ENCODE assay signal across 9 cellular contexts in genomic region chr10:69413221-69413865, GRCh38. TPM values are rescaled to one million over a fixed set of nuclear protein-coding genes. Genes with fewer than 3 reads are reported as not detected.
DNase-seq lines count a peak whose midpoint lies in the region; ATAC-seq, FAIRE-seq and TF ChIP-seq lines count a peak whose summit lies in the region.
"Had no signal": no experiment of that assay in that cellular context is flagged by ENCODE, and none has a peak within 500 bp of the region (broad histone marks: within the 10 kb centered on the region; RNA-seq: fewer than 3 reads in every experiment).

No MANE protein-coding gene starts in this region.

- no peak overlapping the region for H2AFZ ChIP-seq in SK-N-SH (ENCODE audit: low read depth)
- 0 out of 2 replicates have a peak overlapping the region, but pooled peaks have one; percentile 25 for H2AFZ ChIP-seq in H1 (ENCODE audit: low read length)

- H3K14ac ChIP-seq in H1 (ENCODE audit: insufficient read length), result no peak overlapping the region

- no peak overlapping the region for H3K18ac ChIP-seq in H1 (ENCODE audit: extremely low read depth, low read length)

- no peak overlapping the region for H2BK120ac ChIP-seq in H1 (replicated peaks; ENCODE audit: low read depth, low read length)

- H3K36me3 ChIP-seq in SK-N-SH (replicated peaks in 1 of 2; ENCODE audit: control insufficient read depth in 1 of 2, insufficient read depth in 2 of 2, low read length in 1 of 2) (no peaks in the 10 kb centered on the region), H1 (ENCODE audit: control insufficient read depth in 2 of 4, insufficient read depth in 4 of 4, low read length in 3 of 4) (no peaks in the 10 kb centered on the region), lung (ENCODE audit: control insufficient read depth in 2 of 2, insufficient read depth in 2 of 2, low read length in 2 of 2) (no peaks in the 10 kb centered on the region), upper lobe of right lung (no peaks in the 10 kb centered on the region)
- H3K36me3 ChIP-seq: pancreas had no signal

- no peak overlapping the region for H4K5ac ChIP-seq in H1 (ENCODE audit: insufficient read length, low read depth, low read length)

- 0 out of 2 replicates have a peak overlapping the region, but pooled peaks have one; percentile 70 for H2AK5ac ChIP-seq in H1 (ENCODE audit: low read depth, low read length)

- H3K79me2 ChIP-seq in SK-N-SH (ENCODE audit: insufficient read depth), result no peaks in the 10 kb centered on the region
- no peaks in the 10 kb centered on the region for H3K79me2 ChIP-seq in H1 (ENCODE audit: control insufficient read depth in 1 of 2, insufficient read depth in 2 of 2, low read length in 2 of 2)

- H3K23me2 ChIP-seq in H1 (ENCODE audit: low read depth, low read length), result no peaks in the 10 kb centered on the region

- no peak overlapping the region for H3K4ac ChIP-seq in H1 (replicated peaks; ENCODE audit: insufficient read length, low read depth, low read length)

- POLR2A ChIA-PET in SK-N-SH (lab: Yijun Ruan, JAX), result no interaction called here
- POLR2A ChIA-PET in H1 (lab: Charles Lee; ENCODE audit: partially characterized antibody), result interaction anchor here (0.6 to 1.7 kb wide), 2 partner anchors 35 to 255 kb away, joined by 3 to 5 read pairs; no protein-coding TSS in a partner anchor

- TF ChIP-seq EP300 in SK-N-SH (IDR thresholded peaks at IDR 0.05; ENCODE audit: borderline replicate concordance in 1 of 2, low read depth in 1 of 2, low read length in 1 of 2) (no peak), H1 (IDR thresholded peaks at IDR 0.05; ENCODE audit: borderline replicate concordance in 1 of 2, low read depth in 2 of 2, low read length in 2 of 2) (peak in 1 of 2 experiments; percentile 38; a peak in 1 of 3 replicates)

- no peak overlapping the region for H2BK20ac ChIP-seq in H1 (ENCODE audit: low read length)

- H4K20me1 ChIP-seq in SK-N-SH (ENCODE audit: insufficient read depth), result no peaks in the 10 kb centered on the region
- no peaks in the 10 kb centered on the region for H4K20me1 ChIP-seq in H1 (replicated peaks in 1 of 2; ENCODE audit: control insufficient read depth in 1 of 2, insufficient read depth in 2 of 2, low read length in 2 of 2)

- no peaks in the 10 kb centered on the region for H3K27me3 ChIP-seq in SK-N-SH (ENCODE audit: insufficient read depth)
- no peaks in the 10 kb centered on the region for H3K27me3 ChIP-seq in H1 (replicated peaks in 1 of 4; ENCODE audit: control insufficient read depth in 3 of 4, extremely low read depth in 1 of 4, insufficient read depth in 3 of 4, low read length in 3 of 4)
- H3K27me3 ChIP-seq in lung (ENCODE audit: control insufficient read depth, insufficient read depth), result no peaks in the 10 kb centered on the region
- H3K27me3 ChIP-seq in upper lobe of right lung, result no peaks in the 10 kb centered on the region
- H3K27me3 ChIP-seq: pancreas had no signal

- H3K4me3 ChIP-seq in SK-N-SH (ENCODE audit: low read depth in 2 of 2, low read length in 1 of 2), result no peak overlapping the region
- H3K4me3 ChIP-seq in H1 (ENCODE audit: extremely low read depth in 1 of 4, insufficient read depth in 2 of 4, low read depth in 3 of 4, low read length in 4 of 4), result peak overlapping the region in 1 of 4 experiments; percentile 35; a peak in 1 of 8 replicates
- H3K4me3 ChIP-seq in lung, result no peak overlapping the region
- no peak overlapping the region for H3K4me3 ChIP-seq in upper lobe of right lung
- H3K4me3 ChIP-seq: pancreas had no signal

- no peak overlapping the region for H3K56ac ChIP-seq in H1 (replicated peaks; ENCODE audit: insufficient read length, low read depth, low read length)

- peak; percentile 77 for DNase-seq in ELF-1 (ENCODE audit: low read depth, low spot score)
- peak; percentile 41 for DNase-seq in KG1 (lab: John Stamatoyannopoulos, UW)
- peak; percentile 84 for DNase-seq in SK-N-SH
- DNase-seq in H1 (ENCODE audit: low read depth in 1 of 2, low spot score in 2 of 2), result peak; percentile 49 to 83
- no peak for DNase-seq in lung (ENCODE audit: low spot score)
- no peak for DNase-seq in upper lobe of right lung
- no peak for DNase-seq in stimulated activated CD4-positive, alpha-beta T cell treated with anti-CD3 and anti-CD28 coated beads, Interleukin-4, amount 100 ng/mL, for 24 hours

- CTCF ChIA-PET in SK-N-SH (lab: Yijun Ruan, JAX), result interaction anchor here (0.7 to 3.2 kb wide), 17 partner anchors 9 to 429 kb away, joined by 3 to 22 read pairs (median 4); no protein-coding TSS in a partner anchor
- CTCF ChIA-PET in H1 (lab: Charles Lee; ENCODE audit: partially characterized antibody), result interaction anchor here (0.9 to 3.5 kb wide), 13 partner anchors 10 to 352 kb away, joined by 3 to 28 read pairs (median 3); no protein-coding TSS in a partner anchor

- H4K91ac ChIP-seq in H1 (replicated peaks; ENCODE audit: insufficient read length, low read length), result no peak overlapping the region

- no peak overlapping the region for H3K27ac ChIP-seq in SK-N-SH (ENCODE audit: low read depth in 2 of 2, low read length in 1 of 2)
- no peak overlapping the region for H3K27ac ChIP-seq in H1 (ENCODE audit: low read depth, low read length)
- no peak overlapping the region for H3K27ac ChIP-seq in lung (ENCODE audit: low read depth in 1 of 2, low read length in 1 of 2)
- H3K27ac ChIP-seq in upper lobe of right lung, result no peak overlapping the region
- H3K27ac ChIP-seq: pancreas had no signal

- no peak for TF ChIP-seq POLR2A in H1 (IDR thresholded peaks at IDR 0.05; ENCODE audit: control extremely low read depth in 1 of 2, low read depth in 2 of 2, low read length in 2 of 2)

- no peak overlapping the region for H3K4me2 ChIP-seq in SK-N-SH
- peak overlapping the region; percentile 14 to 61; a peak in 3 of 4 replicates for H3K4me2 ChIP-seq in H1 (ENCODE audit: insufficient read depth in 1 of 2, low read depth in 2 of 2, low read length in 2 of 2)

- H3K9me2 ChIP-seq in SK-N-SH, result no peaks in the 10 kb centered on the region

- H4K8ac ChIP-seq in H1 (ENCODE audit: extremely low read depth, insufficient read depth, low read length), result no peak overlapping the region

- FAIRE-seq in H1 (lab: Jason Lieb, UNC), result no peak
- FAIRE-seq: pancreas had no signal

- TF ChIP-seq CTCF in SK-N-SH (IDR thresholded peaks at IDR 0.05) (peak; percentile 63), H1 (IDR thresholded peaks at IDR 0.05; ENCODE audit: control extremely low read depth in 1 of 3, insufficient read depth in 1 of 3, low read depth in 1 of 3, low read length in 3 of 3) (peak; percentile 68 to 82 (median 80)), lung (IDR thresholded peaks at IDR 0.05; ENCODE audit: control extremely low read depth, extremely low read depth) (peak; percentile 54), upper lobe of right lung (IDR thresholded peaks at IDR 0.05) (peak; percentile 68)

- intact Hi-C loops in upper lobe of right lung (cut with DNase I), result no loop called here

- H3K23ac ChIP-seq in H1 (ENCODE audit: insufficient read length), result no peak overlapping the region

- no peak for ATAC-seq in lung (ENCODE audit: insufficient read depth, low FRiP score)
- peak; percentile 22 for ATAC-seq in upper lobe of right lung
- ATAC-seq in GM18867 (IDR thresholded peaks at IDR 0.05; ENCODE audit: unreplicated experiment), result no peak

- no peak overlapping the region for H2BK15ac ChIP-seq in H1 (ENCODE audit: low read length)

- no peak overlapping the region for H3K9ac ChIP-seq in SK-N-SH
- H3K9ac ChIP-seq in H1 (replicated peaks in 1 of 4; ENCODE audit: extremely low read depth in 1 of 4, low read depth in 3 of 4, low read length in 3 of 4), result no peak overlapping the region

- no peak overlapping the region for H2BK5ac ChIP-seq in H1 (ENCODE audit: low read depth, low read length)

- peaks cover 6% of the 10 kb centered on the region for H3F3A ChIP-seq in SK-N-SH (replicated peaks; ENCODE audit: insufficient read depth)

- H2BK12ac ChIP-seq in H1 (ENCODE audit: low read depth, low read length), result no peak overlapping the region

- H3K4me1 ChIP-seq in SK-N-SH (ENCODE audit: control insufficient read depth in 1 of 2, insufficient read depth in 2 of 2, low read depth in 1 of 2, low read length in 1 of 2), result peaks cover 0 to 9% of the 10 kb centered on the region in 2 experiments; a peak in 1 of 4 replicates
- H3K4me1 ChIP-seq in H1 (replicated peaks in 1 of 4; ENCODE audit: control insufficient read depth in 3 of 4, insufficient read depth in 4 of 4, low read length in 3 of 4), result no peaks in the 10 kb centered on the region; a peak in 2 of 7 replicates
- H3K4me1 ChIP-seq in lung (ENCODE audit: control insufficient read depth in 2 of 2, insufficient read depth in 2 of 2, low read length in 2 of 2), result no peaks in the 10 kb centered on the region
- peaks cover 7% of the 10 kb centered on the region for H3K4me1 ChIP-seq in upper lobe of right lung

- peak; percentile 82 for TF ChIP-seq RAD21 in SK-N-SH (IDR thresholded peaks at IDR 0.05; ENCODE audit: low read length)
- peak; percentile 89 to 91 for TF ChIP-seq RAD21 in H1 (IDR thresholded peaks at IDR 0.05 in 1 of 2, conservative IDR thresholded peaks at IDR 0.05 in 1 of 2; ENCODE audit: low read depth in 2 of 2, low read length in 2 of 2)

- H3K9me3 ChIP-seq in SK-N-SH (no peaks in the 10 kb centered on the region), H1 (ENCODE audit: insufficient read depth in 2 of 2, low read depth in 1 of 2, low read length in 1 of 2) (no peaks in the 10 kb centered on the region), lung (ENCODE audit: control insufficient read depth in 2 of 2, insufficient read depth in 1 of 2, low read length in 1 of 2) (no peaks in the 10 kb centered on the region), upper lobe of right lung (no peaks in the 10 kb centered on the region)
- H3K9me3 ChIP-seq: pancreas had no signal

- WGBS in SK-N-SH (ENCODE audit: low lambda C conversion rate), result 41% methylated on average over 12 of the region's 13 CpGs
- WGBS in H1 (ENCODE audit: extremely low coverage in 1 of 2, insufficient coverage in 1 of 2, insufficient read length in 1 of 2, insufficient replicate concordance in 2 of 2, low coverage in 1 of 2, low lambda C conversion rate in 2 of 2, missing lambda C conversion rate in 1 of 2), 2 experiments, result 12% methylated on average over 10 of the region's 13 CpGs; no CpG with 5 or more reads in 1 of the 2 experiments
- WGBS in lung, 2 donors, result 9 to 12% methylated on average over 13 of the region's 13 CpGs

- no peaks in the 10 kb centered on the region for H3K79me1 ChIP-seq in H1 (ENCODE audit: low read depth, low read length)

RNA-seq across cellular contexts. Expression of gene TACR2, which starts 3.4 kb away (rescaled TPM):
- polyA plus RNA-seq in SK-N-SH (2012; rRNA removed) (0.02 and 0.05 TPM in 2 replicates), H1 (2011; rRNA removed) (0.06 TPM in 1 of 2 replicates, not detected in the other), lung (under 1 TPM; 0.42 to 0.57 TPM)
- polyA plus RNA-seq in SK-N-SH (2012; cell fraction: cytosol; rRNA removed), result 0.03 TPM in 1 of 2 replicates, not detected in the other
- not detected in 2 replicates for polyA plus RNA-seq in SK-N-SH (2012; cell fraction: nucleus; rRNA removed)
- total RNA-seq in H1 (2021; fragmentation: NEBNext Ultra II Directional; extraction: Animal tissue kit (Norgen Biotek cat#: 25700)), result not detected in 2 replicates
- polyA plus RNA-seq in H1 (2011; cell fraction: cytosol; rRNA removed), result 0.06 TPM
- polyA plus RNA-seq in H1 (2011; cell fraction: nucleus; rRNA removed), result 0.06 TPM
- polyA plus RNA-seq in H1 (2012, experiment 1 of 2), result 0.13 to 0.33 TPM (median 0.20 TPM) in 4 replicates
- polyA plus RNA-seq in H1 (2012, experiment 2 of 2), result not detected
- polyA plus RNA-seq in H1 (2013, experiment 1 of 2), result 0.04 TPM
- polyA plus RNA-seq in H1 (2013, experiment 2 of 2), result 0.04 TPM
- not detected in 2 replicates for polyA minus RNA-seq in H1 (2011; rRNA and poly(A)+ RNA removed)
- not detected for polyA minus RNA-seq in H1 (2011; cell fraction: cytosol; rRNA and poly(A)+ RNA removed)
- polyA minus RNA-seq in H1 (2011; cell fraction: nucleus; rRNA and poly(A)+ RNA removed), result not detected
- total RNA-seq in lung (under 1 TPM; 0.28 to 0.83 TPM), upper lobe of right lung (0.90 TPM)

RNA-seq across cellular contexts. Expression of gene TSPAN15, which starts 37.9 kb away (rescaled TPM):
- polyA plus RNA-seq in SK-N-SH (2012; rRNA removed) (8.5 and 13.8 TPM in 2 replicates), H1 (2011; rRNA removed) (20.0 and 20.9 TPM in 2 replicates), lung (10 to 100 TPM; 47.0 to 68.4 TPM)
- 8.0 and 9.7 TPM in 2 replicates for polyA plus RNA-seq in SK-N-SH (2012; cell fraction: cytosol; rRNA removed)
- polyA plus RNA-seq in SK-N-SH (2012; cell fraction: nucleus; rRNA removed), result 7.3 and 8.3 TPM in 2 replicates
- 9.7 and 11.6 TPM in 2 replicates for total RNA-seq in H1 (2021; fragmentation: NEBNext Ultra II Directional; extraction: Animal tissue kit (Norgen Biotek cat#: 25700))
- polyA plus RNA-seq in H1 (2011; cell fraction: cytosol; rRNA removed), result 23.6 TPM
- polyA plus RNA-seq in H1 (2011; cell fraction: nucleus; rRNA removed), result 19.6 TPM
- polyA plus RNA-seq in H1 (2012, experiment 1 of 2), result 11.9 to 16.4 TPM (median 13.9 TPM) in 4 replicates
- 13.3 TPM for polyA plus RNA-seq in H1 (2012, experiment 2 of 2)
- 6.6 TPM for polyA plus RNA-seq in H1 (2013, experiment 1 of 2)
- 8.5 TPM for polyA plus RNA-seq in H1 (2013, experiment 2 of 2)
- 13.7 and 25.4 TPM in 2 replicates for polyA minus RNA-seq in H1 (2011; rRNA and poly(A)+ RNA removed)
- 9.3 TPM for polyA minus RNA-seq in H1 (2011; cell fraction: cytosol; rRNA and poly(A)+ RNA removed)
- 8.1 TPM for polyA minus RNA-seq in H1 (2011; cell fraction: nucleus; rRNA and poly(A)+ RNA removed)
- total RNA-seq in lung (10 to 100 TPM; 44.3 to 63.0 TPM), upper lobe of right lung (47.3 TPM)

Comparison
In these comparisons a context has a peak if more than half of its experiments do, and no peak if none do; other contexts are left out.
1. DNase-seq: peak in ELF-1 (single experiment), KG1 (single experiment), SK-N-SH (single experiment) and H1 (2 of 2); none in lung (single experiment), upper lobe of right lung (single experiment) and stimulated activated CD4-positive, alpha-beta T cell treated with anti-CD3 and anti-CD28 coated beads, Interleukin-4, amount 100 ng/mL, for 24 hours (single experiment).
2. Peak in every context shown above with its lines, with median percentiles within 50 percentile points of each other: CTCF ChIP-seq.